ENCODE assay signal across 9 cellular contexts in the genomic region with DNA sequence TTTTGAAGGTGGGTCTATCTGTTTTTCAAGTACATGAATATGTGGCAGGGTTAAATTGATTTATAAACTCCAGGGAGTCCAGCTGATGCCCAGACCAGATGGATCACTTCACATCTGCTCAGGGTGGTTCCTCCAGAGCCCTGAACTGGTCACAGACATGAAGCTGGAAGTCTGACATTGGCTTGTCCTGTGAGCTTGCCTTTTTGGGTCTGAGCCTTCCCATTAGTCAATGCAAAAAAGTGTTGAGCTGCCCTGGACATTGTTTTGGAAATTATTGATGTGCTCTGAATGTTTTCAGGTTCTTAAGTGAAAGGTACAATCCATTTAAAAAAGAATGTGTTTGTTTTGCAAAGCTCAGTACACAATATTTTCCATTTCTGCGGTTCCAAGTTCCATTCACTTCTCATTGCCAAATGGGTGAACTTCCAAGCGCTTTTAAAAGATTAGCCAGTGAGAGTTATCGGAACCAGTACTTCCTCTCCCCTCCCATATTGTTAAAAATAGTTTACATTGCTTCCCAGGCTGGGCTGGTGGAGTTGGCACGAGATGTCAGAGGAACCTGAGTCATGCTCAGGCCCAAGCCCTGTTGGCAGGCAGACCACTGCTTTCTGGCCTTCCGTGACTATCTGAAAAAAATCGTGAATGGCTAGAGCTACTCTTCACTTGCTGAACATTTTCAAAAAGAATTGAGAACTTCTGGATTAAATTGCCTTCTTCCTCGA. TPM values are rescaled to one million over a fixed set of nuclear protein-coding genes. Genes with fewer than 3 reads are reported as not detected.
DNase-seq lines count a peak whose midpoint lies in the region; ATAC-seq and TF ChIP-seq lines count a peak whose summit lies in the region.
"Had no signal": no experiment of that assay in that cellular context is flagged by ENCODE, and none has a peak within 500 bp of the region (broad histone marks: within the 10 kb centered on the region; RNA-seq: fewer than 3 reads in every experiment).

No MANE protein-coding gene starts in this region.

- H3K27me3 ChIP-seq in colonic mucosa (no peaks in the 10 kb centered on the region), upper lobe of left lung (no peaks in the 10 kb centered on the region)

- TF ChIP-seq CTCF in colonic mucosa (IDR thresholded peaks at IDR 0.05) (no peak), upper lobe of left lung (IDR thresholded peaks at IDR 0.05) (no peak)

- intact Hi-C loops in colonic mucosa (cut with DNase I): no loop called here
- intact Hi-C loops in left colon (cut with DNase I, micrococcal nuclease): no loop called here

- ATAC-seq in left colon: no peak
- ATAC-seq in upper lobe of left lung (ENCODE audit: low FRiP score in 2 of 2): peak; percentile 76 to 91
- no peak for ATAC-seq in HG02981 (IDR thresholded peaks at IDR 0.05; ENCODE audit: unreplicated experiment)
- ATAC-seq in HG03439 (IDR thresholded peaks at IDR 0.05; ENCODE audit: unreplicated experiment): no peak
- no peak for ATAC-seq in stimulated activated naive B cell treated with anti-CD40 and anti-IgM and Interleukin-4, amounts not matched to agents 10 μg/mL and 1 μg/mL and 100 μg/mL, for 72 hours (replicated peaks)

- H3K9me3 Mint-ChIP-seq in stimulated activated naive B cell treated with anti-CD40 and anti-IgM and Interleukin-4, amounts not matched to agents 10 μg/mL and 1 μg/mL and 100 μg/mL, for 72 hours: peaks cover 9 to 22% of the 10 kb centered on the region in 2 donors

- H3K9me3 ChIP-seq in colonic mucosa (no peaks in the 10 kb centered on the region), upper lobe of left lung (peaks cover 0 to 20% (median 9%) of the 10 kb centered on the region in 4 donors)

- no peak overlapping the region for H3K27ac ChIP-seq in colonic mucosa
- H3K27ac ChIP-seq in upper lobe of left lung: peak overlapping the region in 3 of 4 donors; percentile 8 to 49 (median 23)

- no peak overlapping the region for H3K4me3 Mint-ChIP-seq in stimulated activated naive B cell treated with anti-CD40 and anti-IgM and Interleukin-4, amounts not matched to agents 10 μg/mL and 1 μg/mL and 100 μg/mL, for 72 hours

- TF ChIP-seq POLR2A in upper lobe of left lung (IDR thresholded peaks at IDR 0.05): no peak

- H3K4me1 ChIP-seq in colonic mucosa (no peaks in the 10 kb centered on the region), upper lobe of left lung (peaks cover 10 to 29% (median 11%) of the 10 kb centered on the region in 4 donors)

- DNase-seq in M059J (ENCODE audit: low read depth): peak; percentile 91
- DNase-seq in colonic mucosa: peak; percentile 30
- DNase-seq in left colon: peak; percentile 12 to 48
- peak in 1 of 2 donors; percentile 53 for DNase-seq in upper lobe of left lung
- DNase-seq in retina: no peak
- no peak for DNase-seq in stimulated activated naive B cell treated with anti-CD40 and anti-IgM and Interleukin-4, amounts not matched to agents 10 μg/mL and 1 μg/mL and 100 μg/mL, for 72 hours
- DNase-seq: activated T-cell treated with anti-CD3 and anti-CD28 coated beads, Interleukin-2, amount 50 U/mL, for 1 hour had no signal

- no peaks in the 10 kb centered on the region for H3K36me3 Mint-ChIP-seq in stimulated activated naive B cell treated with anti-CD40 and anti-IgM and Interleukin-4, amounts not matched to agents 10 μg/mL and 1 μg/mL and 100 μg/mL, for 72 hours

- H3K4me1 Mint-ChIP-seq in stimulated activated naive B cell treated with anti-CD40 and anti-IgM and Interleukin-4, amounts not matched to agents 10 μg/mL and 1 μg/mL and 100 μg/mL, for 72 hours: peaks cover 0 to 2% of the 10 kb centered on the region in 2 donors

- no peak overlapping the region for H3K27ac Mint-ChIP-seq in stimulated activated naive B cell treated with anti-CD40 and anti-IgM and Interleukin-4, amounts not matched to agents 10 μg/mL and 1 μg/mL and 100 μg/mL, for 72 hours

- peaks cover 13 to 14% of the 10 kb centered on the region in 2 donors for H3K27me3 Mint-ChIP-seq in stimulated activated naive B cell treated with anti-CD40 and anti-IgM and Interleukin-4, amounts not matched to agents 10 μg/mL and 1 μg/mL and 100 μg/mL, for 72 hours

- H3K9ac ChIP-seq in colonic mucosa (ENCODE audit: low read depth in 2 of 2, low read length in 2 of 2): no peak overlapping the region

- no peaks in the 10 kb centered on the region for H3K36me3 ChIP-seq in colonic mucosa
- no peaks in the 10 kb centered on the region for H3K36me3 ChIP-seq in upper lobe of left lung

- 22 to 28% methylated on average over 7 of the region's 7 CpGs for WGBS in upper lobe of left lung, 2 donors

- no peak overlapping the region for H3K4me3 ChIP-seq in colonic mucosa
- no peak overlapping the region for H3K4me3 ChIP-seq in upper lobe of left lung

- TF ChIP-seq EP300 in upper lobe of left lung (IDR thresholded peaks at IDR 0.05): peak in 1 of 4 donors; percentile 38

RNA-seq across cellular contexts. Expression of gene PDGFRA, which starts 52.1 kb away (rescaled TPM):
- 0.62 and 0.81 TPM in 2 replicates for total RNA-seq in M059J (2014; rRNA removed; shearing (Covaris generic))
- total RNA-seq in colonic mucosa (10 to 100 TPM; 20.5 to 32.5 TPM), left colon (10 to 100 TPM; 30.8 to 45.2 TPM), upper lobe of left lung (100 to 1,000 TPM in 2 of 6 donors, 10 to 100 TPM in 4; 60.5 to 136 (median 77.0) TPM)

Comparison
In these comparisons a context has a peak if more than half of its experiments do, and no peak if none do; other contexts are left out.
1. DNase-seq: peak in M059J (single experiment), colonic mucosa (single experiment) and left colon (2 of 2); none in retina (single experiment) and stimulated activated naive B cell treated with anti-CD40 and anti-IgM and Interleukin-4, amounts not matched to agents 10 μg/mL and 1 μg/mL and 100 μg/mL, for 72 hours (single experiment).
2. ATAC-seq: peak in upper lobe of left lung (2 of 2); none in left colon (single experiment), HG02981 (single experiment), HG03439 (single experiment) and stimulated activated naive B cell treated with anti-CD40 and anti-IgM and Interleukin-4, amounts not matched to agents 10 μg/mL and 1 μg/mL and 100 μg/mL, for 72 hours (0 of 2).
3. RNA of gene PDGFRA, which starts 52.1 kb away (total RNA-seq): 60.5 to 136 TPM in upper lobe of left lung, 30.8 to 45.2 TPM in left colon and 20.5 to 32.5 TPM in colonic mucosa; 0.62 to 0.81 TPM in M059J; every median in the first group is over 10 times any median in the second.